In genomic region chr6:112349915-112350314, GRCh38 we compare ENCODE assay signal across 38 cellular contexts. TPM values are rescaled to one million over a fixed set of nuclear protein-coding genes. Genes with fewer than 3 reads are reported as not detected.
"Had no signal": no experiment of that assay in that cellular context is flagged by ENCODE, and none has a peak within 500 bp of the region (broad histone marks: within the 10 kb centered on the region; RNA-seq: fewer than 3 reads in every experiment).

No MANE protein-coding gene starts in this region.

- H3K4me2 ChIP-seq: hepatocyte had no signal

- ATAC-seq: foreskin keratinocyte; heart left ventricle; left ventricle myocardium superior; lower lobe of right lung; naive thymus-derived CD8-positive, alpha-beta T cell; right lobe of liver; stimulated activated effector memory CD8-positive, alpha-beta T cell treated with anti-CD3 and anti-CD28 coated beads, Interleukin-12 subunit alpha, Interleukin-12 subunit beta, amount 100 ng/mL, for 72 hours had no signal

- H3K4me1 ChIP-seq: foreskin keratinocyte, heart left ventricle, lower lobe of right lung, right lobe of liver, stomach, testis, tibial artery had no signal

- H3K36me3 Mint-ChIP-seq: naive thymus-derived CD8-positive, alpha-beta T cell; stimulated activated effector memory CD8-positive, alpha-beta T cell treated with anti-CD3 and anti-CD28 coated beads, Interleukin-12 subunit alpha, Interleukin-12 subunit beta, amount 100 ng/mL, for 72 hours; type B pancreatic cell had no signal

- H3K27me3 ChIP-seq: esophagus muscularis mucosa, foreskin keratinocyte, gastroesophageal sphincter, hepatocyte, ovary, right lobe of liver, stomach, testis, tibial artery had no signal

- H3K9me3 Mint-ChIP-seq: dendritic cell treated with granulocyte-macrophage colony-stimulating factor and Interleukin-4, amounts not matched to agents 40 ng/mL and 50 ng/mL, for 4 days; endodermal cell; stimulated activated effector memory CD8-positive, alpha-beta T cell treated with anti-CD3 and anti-CD28 coated beads, Interleukin-12 subunit alpha, Interleukin-12 subunit beta, amount 100 ng/mL, for 72 hours; type B pancreatic cell had no signal

- H2AFZ ChIP-seq: hepatocyte had no signal

- H3K4me3 ChIP-seq: esophagus muscularis mucosa, gastroesophageal sphincter, heart left ventricle, hepatocyte, lower lobe of right lung, ovary, right lobe of liver, stomach, testis, tibial artery had no signal

- H3K27ac ChIP-seq: foreskin keratinocyte, gastroesophageal sphincter, heart left ventricle, hepatocyte, lower lobe of right lung, ovary, right lobe of liver, stomach, testis, tibial artery had no signal

- H3K9me3 ChIP-seq: esophagus muscularis mucosa, gastroesophageal sphincter, heart left ventricle, lower lobe of right lung, ovary, right lobe of liver, stomach, testis, tibial artery had no signal

- DNase-seq: central memory CD4-positive, alpha-beta T cell; effector CD8-positive, alpha-beta T cell; endodermal cell; foreskin keratinocyte; heart left ventricle; left cardiac atrium; left ventricle myocardium superior; lower lobe of right lung; naive thymus-derived CD8-positive, alpha-beta T cell; nucleus accumbens; ovary; posterior cingulate gyrus; retina; right lobe of liver; stimulated activated CD4-positive, alpha-beta T cell treated with anti-CD3 and anti-CD28 coated beads, Interleukin-2, amount 100 ng/mL, for 24 hours; stimulated activated CD4-positive, alpha-beta T cell treated with anti-CD3 and anti-CD28 coated beads, Interleukin-4, amount 100 ng/mL, for 24 hours; stimulated activated naive CD4-positive, alpha-beta T cell treated with Interleukin-2 at 50 U/mL for 16 hours; stomach; testis; tibial artery had no signal

- H3K27ac Mint-ChIP-seq: dendritic cell treated with granulocyte-macrophage colony-stimulating factor and Interleukin-4, amounts not matched to agents 40 ng/mL and 50 ng/mL, for 4 days; endodermal cell; naive thymus-derived CD8-positive, alpha-beta T cell; stimulated activated effector memory CD8-positive, alpha-beta T cell treated with anti-CD3 and anti-CD28 coated beads, Interleukin-12 subunit alpha, Interleukin-12 subunit beta, amount 100 ng/mL, for 72 hours; type B pancreatic cell had no signal

- H3K4me1 Mint-ChIP-seq: endodermal cell; naive thymus-derived CD8-positive, alpha-beta T cell; neural crest cell; stimulated activated effector memory CD8-positive, alpha-beta T cell treated with anti-CD3 and anti-CD28 coated beads, Interleukin-12 subunit alpha, Interleukin-12 subunit beta, amount 100 ng/mL, for 72 hours had no signal

- H3K36me3 ChIP-seq: esophagus muscularis mucosa, gastroesophageal sphincter, heart left ventricle, lower lobe of right lung, ovary, right lobe of liver, stomach, tibial artery had no signal

- H3K4me3 Mint-ChIP-seq: dendritic cell treated with granulocyte-macrophage colony-stimulating factor and Interleukin-4, amounts not matched to agents 40 ng/mL and 50 ng/mL, for 4 days; endodermal cell; naive thymus-derived CD8-positive, alpha-beta T cell; neural crest cell; stimulated activated effector memory CD8-positive, alpha-beta T cell treated with anti-CD3 and anti-CD28 coated beads, Interleukin-12 subunit alpha, Interleukin-12 subunit beta, amount 100 ng/mL, for 72 hours; type B pancreatic cell had no signal

- H3K79me2 ChIP-seq: hepatocyte had no signal

- FAIRE-seq: colon, endothelial cell of umbilical vein, islet of Langerhans had no signal

RNA-seq across cellular contexts. Expression of gene RFPL4B, which starts 2.8 kb away (rescaled TPM):
- total RNA-seq: cerebellum; endodermal cell; endothelial cell of umbilical vein; epithelial cell of proximal tubule; esophagus muscularis mucosa; fibroblast of lung; foreskin keratinocyte; gastroesophageal sphincter; hepatocyte; kidney epithelial cell; left cardiac atrium; left ventricle myocardium superior; lower lobe of right lung; mesenteric fat pad; myocyte; naive thymus-derived CD8-positive, alpha-beta T cell; neural crest cell; ovary; right lobe of liver; stomach; subcutaneous adipose tissue had no signal
- polyA plus RNA-seq: endothelial cell of umbilical vein; fibroblast of lung; foreskin keratinocyte; heart left ventricle; hepatocyte; naive thymus-derived CD8-positive, alpha-beta T cell; ovary; stomach; urinary bladder had no signal
